25 cellular contexts compared by ENCODE assay signal in the genomic region with DNA sequence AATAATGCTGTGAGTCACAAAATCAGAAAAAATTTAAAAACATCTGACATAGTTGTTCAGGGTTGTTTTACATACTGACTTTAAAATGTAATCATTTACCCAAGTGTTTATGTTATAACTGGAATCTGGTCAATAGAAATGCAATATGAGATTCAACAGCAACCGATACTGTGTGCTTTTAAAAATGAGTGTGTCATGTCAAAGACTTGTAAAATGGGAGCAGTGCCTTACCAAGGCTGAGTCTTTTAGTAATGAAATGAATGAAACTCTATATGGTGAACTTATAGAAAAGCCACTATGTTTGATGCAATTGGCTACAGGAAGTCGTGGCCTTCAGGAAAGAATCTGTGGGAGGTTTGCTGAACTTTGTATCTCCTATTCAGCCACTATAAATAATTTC.
DNase-seq lines count a peak whose midpoint lies in the region; ATAC-seq and TF ChIP-seq lines count a peak whose summit lies in the region.
"Had no signal": no experiment of that assay in that cellular context is flagged by ENCODE, and none has a peak within 500 bp of the region (broad histone marks: within the 10 kb centered on the region; RNA-seq: fewer than 3 reads in every experiment).

No MANE protein-coding gene starts in this region.

- H2AFZ ChIP-seq in PC-3 (ENCODE audit: low read length) = no peak overlapping the region

- H4K20me1 ChIP-seq in PC-3 (ENCODE audit: low read length) = no peaks in the 10 kb centered on the region

- ATAC-seq in PC-3 (peak; percentile 51), HG03439 (IDR thresholded peaks at IDR 0.05; ENCODE audit: unreplicated experiment) (no peak)
- ATAC-seq in CD4-positive, alpha-beta T cell (ENCODE audit: poor library complexity) = no peak
- ATAC-seq: left ventricle myocardium superior; natural killer cell treated with Interleukin-12 subunit alpha and Interleukin-12 subunit beta and Interleukin-15 and Interleukin-18, amount 100 ng/mL, for 72 hours; right lobe of liver; T-helper 17 cell had no signal

- CTCF ChIA-PET in PC-3 (lab: Charles Lee) = no interaction called here
- CTCF ChIA-PET in CD4-positive, alpha-beta T cell (lab: Charles Lee) = no interaction called here

- H3F3A ChIP-seq in PC-3 (ENCODE audit: low read length, unreplicated experiment) = no peaks in the 10 kb centered on the region

- peak; percentile 37 for DNase-seq in EH (ENCODE audit: low read depth)
- DNase-seq in PC-3 = peak; percentile 7
- DNase-seq in fibroblast of mammary gland (ENCODE audit: low read depth) = peak; percentile 35
- DNase-seq in renal cortical epithelial cell (ENCODE audit: low read depth) = peak; percentile 27
- no peak for DNase-seq in NK-92 treated with Interleukin-12 subunit alpha and Interleukin-12 subunit beta, amount 100 ng/mL, for 24 hours (lab: John Stamatoyannopoulos, UW)
- DNase-seq in CD4-positive, alpha-beta T cell = no peak
- DNase-seq in mucosa of gallbladder (ENCODE audit: low spot score) = no peak
- DNase-seq: activated T-cell treated with anti-CD3 and anti-CD28 coated beads, Interleukin-2, amount 50 U/mL, for 24 hours; CD4-positive, alpha-beta memory T cell; DMS153; GF-D8; Karpas-422; left ventricle myocardium superior; MV-4-11; NCI-H1694; NCI-H510A treated with DMSO at 0.1 percent for 48 hours; right lobe of liver; T-helper 17 cell; trophoblast cell had no signal

- H3K4me1 ChIP-seq in PC-3 (ENCODE audit: insufficient read depth, low read length) = no peaks in the 10 kb centered on the region
- H3K4me1 ChIP-seq: right lobe of liver, SJSA1 had no signal

- no TSS peak for BruUV-seq in PC-3 (replicated peaks; lab: Mats Ljungman, UMichigan)

- no peaks in the 10 kb centered on the region for H3K27me3 Mint-ChIP-seq in CD4-positive, alpha-beta T cell
- H3K27me3 Mint-ChIP-seq: activated T-cell treated with anti-CD3 and anti-CD28 coated beads, Interleukin-2, amount 50 U/mL, for 24 hours; CD4-positive, alpha-beta memory T cell; dendritic cell treated with granulocyte-macrophage colony-stimulating factor and Interleukin-4, amounts not matched to agents 40 ng/mL and 50 ng/mL, for 4 days; natural killer cell treated with Interleukin-12 subunit alpha and Interleukin-12 subunit beta and Interleukin-15 and Interleukin-18, amount 100 ng/mL, for 72 hours; T-helper 17 cell had no signal

- no peaks in the 10 kb centered on the region for H3K79me2 ChIP-seq in PC-3 (ENCODE audit: low read length)

- TF ChIP-seq CTCF in PC-3 (conservative IDR thresholded peaks at IDR 0.05; ENCODE audit: low read depth, low read length) (no peak), fibroblast of mammary gland (conservative IDR thresholded peaks at IDR 0.05; ENCODE audit: control insufficient read depth, insufficient read depth, low read depth, low read length) (no peak)
- TF ChIP-seq CTCF in CD4-positive, alpha-beta T cell (IDR thresholded peaks at IDR 0.05) = no peak

- intact Hi-C loops in PC-3 (cut with micrococcal nuclease) = no loop called here
- intact Hi-C loops in CD4-positive, alpha-beta T cell (cut with DNase I, micrococcal nuclease) = no loop called here

- H3K36me3 ChIP-seq in PC-3 (ENCODE audit: low read depth, low read length) = no peaks in the 10 kb centered on the region
- H3K36me3 ChIP-seq: cardiac muscle cell, right lobe of liver, SJSA1 had no signal

- H3K4me1 Mint-ChIP-seq in CD4-positive, alpha-beta T cell (ENCODE audit: low read depth) = no peaks in the 10 kb centered on the region
- H3K4me1 Mint-ChIP-seq: T-helper 17 cell had no signal

- H3K27me3 ChIP-seq in PC-3 (ENCODE audit: low read length) = no peaks in the 10 kb centered on the region
- no peaks in the 10 kb centered on the region for H3K27me3 ChIP-seq in CD4-positive, alpha-beta T cell (ENCODE audit: control insufficient read depth, insufficient read depth, low read length)
- H3K27me3 ChIP-seq: cardiac muscle cell, right lobe of liver, SJSA1 had no signal

- H3K27ac Mint-ChIP-seq in CD4-positive, alpha-beta T cell = no peak overlapping the region
- H3K27ac Mint-ChIP-seq: activated T-cell treated with anti-CD3 and anti-CD28 coated beads, Interleukin-2, amount 50 U/mL, for 24 hours; mesothelial cell of epicardium; natural killer cell treated with Interleukin-12 subunit alpha and Interleukin-12 subunit beta and Interleukin-15 and Interleukin-18, amount 100 ng/mL, for 72 hours; T-helper 17 cell had no signal

- no peak overlapping the region for H3K27ac ChIP-seq in PC-3 (ENCODE audit: low read length)
- H3K27ac ChIP-seq in CD4-positive, alpha-beta T cell (ENCODE audit: low read depth, low read length) = no peak overlapping the region
- H3K27ac ChIP-seq: cardiac muscle cell, right lobe of liver, SJSA1 had no signal

- peaks cover 46% of the 10 kb centered on the region for H3K36me3 Mint-ChIP-seq in CD4-positive, alpha-beta T cell (ENCODE audit: low read depth)
- H3K36me3 Mint-ChIP-seq: mesothelial cell of epicardium; natural killer cell treated with Interleukin-12 subunit alpha and Interleukin-12 subunit beta and Interleukin-15 and Interleukin-18, amount 100 ng/mL, for 72 hours had no signal

- no peaks in the 10 kb centered on the region for H3K9me2 ChIP-seq in PC-3 (replicated peaks; ENCODE audit: low read length)

- no peaks in the 10 kb centered on the region for H3K9me3 Mint-ChIP-seq in CD4-positive, alpha-beta T cell
- H3K9me3 Mint-ChIP-seq: activated T-cell treated with anti-CD3 and anti-CD28 coated beads, Interleukin-2, amount 50 U/mL, for 24 hours; dendritic cell treated with granulocyte-macrophage colony-stimulating factor and Interleukin-4, amounts not matched to agents 40 ng/mL and 50 ng/mL, for 4 days; natural killer cell treated with Interleukin-12 subunit alpha and Interleukin-12 subunit beta and Interleukin-15 and Interleukin-18, amount 100 ng/mL, for 72 hours had no signal

- no peak overlapping the region for H3K9ac ChIP-seq in PC-3 (ENCODE audit: low read length)

- H3K4me2 ChIP-seq in PC-3 (ENCODE audit: low read length) = no peak overlapping the region

- POLR2A ChIA-PET in PC-3 (lab: Charles Lee; ENCODE audit: unreplicated experiment) = no interaction called here
- POLR2A ChIA-PET in CD4-positive, alpha-beta T cell (lab: Charles Lee) = no interaction called here

- H3K9me3 ChIP-seq in PC-3 (ENCODE audit: low read length) = no peaks in the 10 kb centered on the region
- no peaks in the 10 kb centered on the region for H3K9me3 ChIP-seq in CD4-positive, alpha-beta T cell (ENCODE audit: control insufficient read depth, low read length)
- H3K9me3 ChIP-seq: right lobe of liver, SJSA1 had no signal

- H3K4me3 Mint-ChIP-seq in CD4-positive, alpha-beta T cell = no peak overlapping the region
- H3K4me3 Mint-ChIP-seq: activated T-cell treated with anti-CD3 and anti-CD28 coated beads, Interleukin-2, amount 50 U/mL, for 24 hours; CD4-positive, alpha-beta memory T cell; dendritic cell treated with granulocyte-macrophage colony-stimulating factor and Interleukin-4, amounts not matched to agents 40 ng/mL and 50 ng/mL, for 4 days; mesothelial cell of epicardium; natural killer cell treated with Interleukin-12 subunit alpha and Interleukin-12 subunit beta and Interleukin-15 and Interleukin-18, amount 100 ng/mL, for 72 hours; T-helper 17 cell had no signal

- H3K4me3 ChIP-seq in PC-3 (ENCODE audit: low read length) (no peak overlapping the region), fibroblast of mammary gland (ENCODE audit: control insufficient read depth, low read depth, low read length) (no peak overlapping the region)
- H3K4me3 ChIP-seq: cardiac muscle cell, right lobe of liver, SJSA1 had no signal

Comparison
In these comparisons a context has a peak if more than half of its experiments do, and no peak if none do; other contexts are left out.
1. DNase-seq: peak in EH (single experiment), PC-3 (single experiment), fibroblast of mammary gland (single experiment) and renal cortical epithelial cell (single experiment); none in NK-92 treated with Interleukin-12 subunit alpha and Interleukin-12 subunit beta, amount 100 ng/mL, for 24 hours (single experiment), CD4-positive, alpha-beta T cell (0 of 10) and mucosa of gallbladder (single experiment).